In genomic region chr4:129095811-129096454, GRCh38 we compare ENCODE assay signal across 8 cellular contexts. TPM values are rescaled to one million over a fixed set of nuclear protein-coding genes. Genes with fewer than 3 reads are reported as not detected.
A peak's percentile ranks its signal among the peaks of the same experiment; 100 is the strongest.
DNase-seq lines count a peak whose midpoint lies in the region; ATAC-seq and TF ChIP-seq lines count a peak whose summit lies in the region.

A gene with protein sequence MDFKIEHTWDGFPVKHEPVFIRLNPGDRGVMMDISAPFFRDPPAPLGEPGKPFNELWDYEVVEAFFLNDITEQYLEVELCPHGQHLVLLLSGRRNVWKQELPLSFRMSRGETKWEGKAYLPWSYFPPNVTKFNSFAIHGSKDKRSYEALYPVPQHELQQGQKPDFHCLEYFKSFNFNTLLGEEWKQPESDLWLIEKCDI (plus strand): TSS chr4:129096152. CDS start chr4:129102611, 6,459 bp downstream.

- H3K36me3 ChIP-seq in A673 (ENCODE audit: insufficient read depth, low read length, poor library complexity, severe bottlenecking) (no peaks in the 10 kb centered on the region), lung (ENCODE audit: control insufficient read depth in 2 of 2, insufficient read depth in 2 of 2, low read length in 2 of 2) (no peaks in the 10 kb centered on the region)

- intact Hi-C loops in A673 (cut with micrococcal nuclease; ENCODE audit: unreplicated experiment), result loop anchor here (10.0 kb wide), 1 partner anchor 231 kb away; no protein-coding TSS in a partner anchor
- intact Hi-C loops in activated CD4-positive, alpha-beta memory T cell treated with anti-CD3 and anti-CD28 coated beads for 36 hours (cut with micrococcal nuclease), result loop anchor here (10.0 kb wide), 1 partner anchor 1131 kb away; the partner anchor contains the start of genes ABHD18 and MFSD8

- H3K36me3 Mint-ChIP-seq in activated CD4-positive, alpha-beta memory T cell treated with anti-CD3 and anti-CD28 coated beads for 36 hours, result no peaks in the 10 kb centered on the region

- POLR2A ChIA-PET in A673 (lab: Charles Lee; ENCODE audit: low non-redundant PET), result no interaction called here
- POLR2A ChIA-PET in activated CD4-positive, alpha-beta memory T cell treated with anti-CD3 and anti-CD28 coated beads for 36 hours (lab: Charles Lee), result interaction anchor here (1.8 kb wide), 1 partner anchor 284 kb away, joined by 5 read pairs; no protein-coding TSS in a partner anchor

- H3K27ac ChIP-seq in A673 (ENCODE audit: low read depth, low read length, poor library complexity, severe bottlenecking) (peak within 1 kb of the TSS; percentile 88), lung (ENCODE audit: low read depth in 1 of 2, low read length in 1 of 2) (peak within 1 kb of the TSS; percentile 88 to 97)

- H3K4me3 ChIP-seq in A673 (ENCODE audit: low read depth, low read length, poor library complexity, severe bottlenecking) (peak within 1 kb of the TSS; percentile 65), lung (peak within 1 kb of the TSS; percentile 59)

- peak; percentile 88 for DNase-seq in A673 (ENCODE audit: low spot score)
- DNase-seq in NCI-H526 treated with DMSO at 0.1 percent for 48 hours (lab: John Stamatoyannopoulos, UW), result peak; percentile 77
- DNase-seq in activated CD4-positive, alpha-beta memory T cell treated with anti-CD3 and anti-CD28 coated beads for 36 hours, result peak; percentile 87
- DNase-seq in effector CD4-positive, alpha-beta T cell, result peak; percentile 60
- DNase-seq in lung (ENCODE audit: low spot score), result peak; percentile 73
- peak; percentile 50 to 75 (median 67) for DNase-seq in stimulated activated CD4-positive, alpha-beta T cell treated with anti-CD3 and anti-CD28 coated beads, TNF-alpha, amount 100 ng/mL, for 48 hours (ENCODE audit: low read depth in 3 of 3)

- peak; percentile 33 for ATAC-seq in GM18858 (IDR thresholded peaks at IDR 0.05; ENCODE audit: unreplicated experiment)
- ATAC-seq in HG03066 (IDR thresholded peaks at IDR 0.05; ENCODE audit: low read depth, unreplicated experiment), result peak; percentile 42
- ATAC-seq in lung (ENCODE audit: insufficient read depth, low FRiP score), result no peak

- H3K27me3 Mint-ChIP-seq in activated CD4-positive, alpha-beta memory T cell treated with anti-CD3 and anti-CD28 coated beads for 36 hours, result no peaks in the 10 kb centered on the region

- no TSS peak for BruUV-seq in A673 (replicated peaks; lab: Mats Ljungman, UMichigan)

- peak within 1 kb of the TSS; percentile 87 for H3K4me3 Mint-ChIP-seq in activated CD4-positive, alpha-beta memory T cell treated with anti-CD3 and anti-CD28 coated beads for 36 hours

- H3K9me3 ChIP-seq in A673 (ENCODE audit: low read depth, low read length, poor library complexity, severe bottlenecking) (no peaks in the 10 kb centered on the region), lung (ENCODE audit: control insufficient read depth in 2 of 2, insufficient read depth in 1 of 2, low read length in 1 of 2) (no peaks in the 10 kb centered on the region)

- CTCF ChIA-PET in A673 (lab: Charles Lee), result no interaction called here
- CTCF ChIA-PET in activated CD4-positive, alpha-beta memory T cell treated with anti-CD3 and anti-CD28 coated beads for 36 hours (lab: Charles Lee), result interaction anchor here (1.0 kb wide), 1 partner anchor 283 kb away, joined by 4 read pairs; no protein-coding TSS in a partner anchor

- TF ChIP-seq CTCF in A673 (conservative IDR thresholded peaks at IDR 0.05; ENCODE audit: low read depth, low read length) (no peak), lung (IDR thresholded peaks at IDR 0.05; ENCODE audit: control extremely low read depth, extremely low read depth) (no peak)

- H3K27me3 ChIP-seq in A673 (replicated peaks; ENCODE audit: insufficient read depth, low read depth, low read length, poor library complexity) (no peaks in the 10 kb centered on the region), lung (ENCODE audit: control insufficient read depth, insufficient read depth) (no peaks in the 10 kb centered on the region)

- H3K4me1 ChIP-seq in A673 (ENCODE audit: insufficient read depth, low read length, poor library complexity, severe bottlenecking) (peaks cover 13% of the 10 kb centered on the region), lung (ENCODE audit: control insufficient read depth in 2 of 2, insufficient read depth in 2 of 2, low read length in 2 of 2) (peaks cover 0 to 8% of the 10 kb centered on the region in 2 donors)

- H3K27ac Mint-ChIP-seq in activated CD4-positive, alpha-beta memory T cell treated with anti-CD3 and anti-CD28 coated beads for 36 hours, result peak within 1 kb of the TSS; percentile 90

- no peaks in the 10 kb centered on the region for H3K9me3 Mint-ChIP-seq in activated CD4-positive, alpha-beta memory T cell treated with anti-CD3 and anti-CD28 coated beads for 36 hours

- H3K4me1 Mint-ChIP-seq in activated CD4-positive, alpha-beta memory T cell treated with anti-CD3 and anti-CD28 coated beads for 36 hours (ENCODE audit: low read depth), result peaks cover 20% of the 10 kb centered on the region

- 2% methylated on average over 14 of the region's 14 CpGs for WGBS in lung, 2 donors

RNA-seq across cellular contexts. Expression of the gene that starts here (rescaled TPM):
- total RNA-seq in A673 (2021) (4.7 and 6.2 TPM in 2 replicates), lung (10 to 100 TPM; 14.2 to 26.8 TPM)
- total RNA-seq in activated CD4-positive, alpha-beta memory T cell treated with anti-CD3 and anti-CD28 coated beads for 36 hours, result 10 to 100 TPM; 17.1 to 17.6 TPM
- 10 to 100 TPM in 1 of 2 donors, 1 to 10 TPM in 1; 8.4 to 10.6 TPM for polyA plus RNA-seq in lung
